ENCODE assay signal across 24 cellular contexts in genomic region chr3:69729350-69729919, GRCh38. TPM values are rescaled to one million over a fixed set of nuclear protein-coding genes. Genes with fewer than 3 reads are reported as not detected.
"Had no signal": no experiment of that assay in that cellular context is flagged by ENCODE, and none has a peak within 500 bp of the region (broad histone marks: within the 10 kb centered on the region; RNA-seq: fewer than 3 reads in every experiment).

No MANE protein-coding gene starts in this region.

- H3K9me3 Mint-ChIP-seq: activated CD8-positive, alpha-beta T cell treated with anti-CD3 and anti-CD28 coated beads for 36 hours; activated naive CD8-positive, alpha-beta T cell treated with anti-CD3 and anti-CD28 coated beads, Interleukin-2, amount 10 ng/mL, durations not matched to agents 7 days and 5 days; activated T-cell treated with anti-CD3 and anti-CD28 coated beads, Interleukin-2, amount 50 U/mL, for 72 hours had no signal

- H3K4me1 Mint-ChIP-seq: activated naive CD8-positive, alpha-beta T cell treated with anti-CD3 and anti-CD28 coated beads, Interleukin-2, amount 10 ng/mL, durations not matched to agents 7 days and 5 days had no signal

- H3K4me3 ChIP-seq: adrenal gland, SK-N-MC had no signal

- H3K4me3 Mint-ChIP-seq: activated CD8-positive, alpha-beta T cell treated with anti-CD3 and anti-CD28 coated beads for 36 hours; activated naive CD8-positive, alpha-beta T cell treated with anti-CD3 and anti-CD28 coated beads, Interleukin-2, amount 10 ng/mL, durations not matched to agents 7 days and 5 days; activated T-cell treated with anti-CD3 and anti-CD28 coated beads, Interleukin-2, amount 50 U/mL, for 72 hours had no signal

- H3K9me3 ChIP-seq: adrenal gland had no signal

- DNase-seq: activated CD4-positive, alpha-beta T cell treated with anti-CD3 and anti-CD28 coated beads for 4 hours; activated CD8-positive, alpha-beta memory T cell treated with anti-CD3 and anti-CD28 coated beads, Interleukin-2, amount 50 U/mL, for 4 hours; activated CD8-positive, alpha-beta T cell treated with anti-CD3 and anti-CD28 coated beads for 36 hours; activated naive CD4-positive, alpha-beta T cell treated with anti-CD3 and anti-CD28 coated beads, Interleukin-2, amount 50 U/mL, for 16 hours; activated naive CD8-positive, alpha-beta T cell treated with anti-CD3 and anti-CD28 coated beads, Interleukin-2, amount 10 ng/mL, durations not matched to agents 7 days and 5 days; activated T-cell treated with anti-CD3 and anti-CD28 coated beads, Interleukin-2, amount 50 U/mL, for 72 hours; adrenal gland; anterior cingulate cortex; cerebellar nuclear complex; MV-4-11; NCI-H1092 treated with DMSO at 0.1 percent for 48 hours; NCI-H1417 treated with DMSO at 0.1 percent for 48 hours; NCI-H1694 treated with DMSO at 0.1 percent for 48 hours; NCI-H2029 treated with DMSO at 0.1 percent for 48 hours; NCI-H345; NCI-H510A; NCI-H526 treated with DMSO at 0.1 percent for 48 hours; NCI-H82; RPMI8226; T-helper 1 cell had no signal

- H3K4me1 ChIP-seq: adrenal gland had no signal

- H3K36me3 ChIP-seq: adrenal gland had no signal

- H3K27me3 ChIP-seq: adrenal gland had no signal

- H3K36me3 Mint-ChIP-seq: activated naive CD8-positive, alpha-beta T cell treated with anti-CD3 and anti-CD28 coated beads, Interleukin-2, amount 10 ng/mL, durations not matched to agents 7 days and 5 days had no signal

- H3K27ac ChIP-seq: adrenal gland, SK-N-MC had no signal

- ATAC-seq: activated CD4-positive, CD25-positive, alpha-beta regulatory T cell treated with anti-CD3 and anti-CD28 coated beads, Interleukin-2, amount 50 U/mL, for 24 hours; activated CD8-positive, alpha-beta T cell treated with anti-CD3 and anti-CD28 coated beads for 36 hours; activated T-cell treated with anti-CD3 and anti-CD28 coated beads, Interleukin-2, amount 50 U/mL, for 72 hours; Right ventricle myocardium inferior had no signal

- H3K27ac Mint-ChIP-seq: activated CD8-positive, alpha-beta T cell treated with anti-CD3 and anti-CD28 coated beads for 36 hours; activated naive CD8-positive, alpha-beta T cell treated with anti-CD3 and anti-CD28 coated beads, Interleukin-2, amount 10 ng/mL, durations not matched to agents 7 days and 5 days; activated T-cell treated with anti-CD3 and anti-CD28 coated beads, Interleukin-2, amount 50 U/mL, for 72 hours had no signal

RNA-seq across cellular contexts. Expression of gene MITF, which starts 9.8 kb away (rescaled TPM):
- total RNA-seq: activated CD8-positive, alpha-beta T cell treated with anti-CD3 and anti-CD28 coated beads for 36 hours; OCI-LY7 had no signal
